ENCODE assay signal across 11 cellular contexts in the genomic region with DNA sequence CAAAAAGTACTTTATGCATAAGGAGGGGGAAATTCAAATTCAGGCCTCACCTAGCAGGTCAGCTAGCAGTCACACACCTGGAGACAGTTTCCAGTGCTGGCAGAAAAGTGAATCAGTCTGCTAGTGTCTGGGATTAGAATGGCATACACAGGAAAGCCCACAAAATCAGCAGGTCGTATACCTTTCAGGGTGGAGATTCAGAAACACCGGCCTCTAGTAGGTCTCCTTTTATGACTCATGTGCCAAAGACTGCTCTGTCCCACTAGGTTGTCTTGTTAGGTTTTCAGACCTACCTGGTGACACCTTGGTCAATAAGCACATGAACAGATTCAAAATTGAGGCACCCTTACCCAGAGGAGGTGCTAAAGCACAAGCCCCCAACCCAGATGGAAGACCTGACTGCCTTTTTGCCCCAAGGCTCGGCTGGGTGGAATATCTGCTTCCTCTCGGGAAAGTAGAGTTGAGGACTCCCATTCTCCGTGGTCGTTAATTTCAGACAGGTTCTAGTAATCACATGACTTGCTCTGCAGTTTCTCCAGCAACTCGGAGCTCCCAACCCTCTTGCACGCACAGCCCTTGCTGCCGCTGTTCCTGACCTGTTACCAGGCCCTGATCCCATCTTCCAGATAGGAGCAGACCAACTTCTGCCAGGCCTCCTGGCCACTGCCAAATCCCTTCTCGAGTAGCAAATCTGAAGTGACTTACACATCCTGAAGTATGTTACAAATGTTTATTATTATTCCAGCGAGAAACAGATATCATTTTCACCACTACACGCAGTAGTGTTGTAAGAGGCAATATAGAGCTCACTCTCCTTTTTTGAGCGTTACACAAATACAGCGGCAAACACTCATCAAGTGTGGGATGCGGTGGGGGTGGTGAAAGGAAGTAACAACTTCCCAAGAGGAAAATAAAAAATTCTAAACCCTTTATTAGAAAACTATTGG. TPM values are rescaled to one million over a fixed set of nuclear protein-coding genes. Genes with fewer than 3 reads are reported as not detected.
DNase-seq lines count a peak whose midpoint lies in the region; ATAC-seq and TF ChIP-seq lines count a peak whose summit lies in the region.
"Had no signal": no experiment of that assay in that cellular context is flagged by ENCODE, and none has a peak within 500 bp of the region (broad histone marks: within the 10 kb centered on the region; RNA-seq: fewer than 3 reads in every experiment).

No MANE protein-coding gene starts in this region.

- H3K4me3 Mint-ChIP-seq in activated CD8-positive, alpha-beta memory T cell treated with anti-CD3 and anti-CD28 coated beads, Interleukin-2, amount 10 ng/mL, durations not matched to agents 7 days and 5 days, result peak overlapping the region; percentile 45

- peak overlapping the region; percentile 42; the same call in 1 of the 2 replicates for H3K27ac ChIP-seq in MM.1S (ENCODE audit: low read length)
- H3K27ac ChIP-seq in esophagus muscularis mucosa (replicated peaks in 1 of 4), result peak overlapping the region in 3 of 4 donors; percentile 14 to 76 (median 68)
- H3K27ac ChIP-seq in spleen, result peak overlapping the region in 6 of 8 donors; percentile 32 to 76 (median 66)
- H3K27ac ChIP-seq in upper lobe of left lung, result peak overlapping the region in 2 of 4 donors; percentile 24 to 35

- no peak for TF ChIP-seq POLR2A in esophagus muscularis mucosa (IDR thresholded peaks at IDR 0.05; ENCODE audit: low read depth)
- TF ChIP-seq POLR2A in spleen (IDR thresholded peaks at IDR 0.05), result no peak
- no peak for TF ChIP-seq POLR2A in upper lobe of left lung (IDR thresholded peaks at IDR 0.05)

- H3K27me3 ChIP-seq in MM.1S (replicated peaks; ENCODE audit: insufficient read depth, low read length) (no peaks in the 10 kb centered on the region), esophagus muscularis mucosa (no peaks in the 10 kb centered on the region), spleen (replicated peaks in 1 of 7) (no peaks in the 10 kb centered on the region), upper lobe of left lung (no peaks in the 10 kb centered on the region)

- DNase-seq in activated CD8-positive, alpha-beta memory T cell treated with anti-CD3 and anti-CD28 coated beads, Interleukin-2, amount 10 ng/mL, durations not matched to agents 7 days and 5 days, result no peak
- DNase-seq in activated CD8-positive, alpha-beta memory T cell treated with anti-CD3 and anti-CD28 coated beads for 24 hours, result no peak
- DNase-seq in MM.1S (no peak), esophagus muscularis mucosa (ENCODE audit: extremely low spot score) (no peak), spleen (no peak), 8988T (no peak), upper lobe of left lung (no peak)
- no peak for DNase-seq in effector CD8-positive, alpha-beta T cell (lab: John Stamatoyannopoulos, UW)
- DNase-seq: foreskin melanocyte, left colon, NCI-H2029 treated with DMSO at 0.1 percent for 48 hours had no signal

- peaks cover 56% of the 10 kb centered on the region for H3K4me1 Mint-ChIP-seq in activated CD8-positive, alpha-beta memory T cell treated with anti-CD3 and anti-CD28 coated beads, Interleukin-2, amount 10 ng/mL, durations not matched to agents 7 days and 5 days

- WGBS in esophagus muscularis mucosa, result 92% methylated on average over 15 of the region's 15 CpGs
- WGBS in spleen, 5 donors, result 71 to 82% (median 80%) methylated on average over 15 of the region's 15 CpGs
- WGBS in upper lobe of left lung, 2 donors, result 80 to 85% methylated on average over 15 of the region's 15 CpGs

- H3F3A ChIP-seq in MM.1S (ENCODE audit: insufficient read depth, low read length), result no peaks in the 10 kb centered on the region

- H3K79me2 ChIP-seq in MM.1S (ENCODE audit: low read length), result no peaks in the 10 kb centered on the region

- no peaks in the 10 kb centered on the region for H3K27me3 Mint-ChIP-seq in activated CD8-positive, alpha-beta memory T cell treated with anti-CD3 and anti-CD28 coated beads, Interleukin-2, amount 10 ng/mL, durations not matched to agents 7 days and 5 days

- no peaks in the 10 kb centered on the region for H4K20me1 ChIP-seq in MM.1S (ENCODE audit: insufficient read depth, low read length)

- TF ChIP-seq CTCF in MM.1S (IDR thresholded peaks at IDR 0.05; ENCODE audit: low read length), result no peak
- no peak for TF ChIP-seq CTCF in esophagus muscularis mucosa (IDR thresholded peaks at IDR 0.05)
- TF ChIP-seq CTCF in spleen (IDR thresholded peaks at IDR 0.05 in 8 of 11, conservative IDR thresholded peaks at IDR 0.05 in 3 of 11), result no peak
- TF ChIP-seq CTCF in upper lobe of left lung (IDR thresholded peaks at IDR 0.05), result no peak

- peak overlapping the region; percentile 94 for H3K27ac Mint-ChIP-seq in activated CD8-positive, alpha-beta memory T cell treated with anti-CD3 and anti-CD28 coated beads, Interleukin-2, amount 10 ng/mL, durations not matched to agents 7 days and 5 days

- H2AFZ ChIP-seq in MM.1S (ENCODE audit: low read length), result no peak overlapping the region

- H3K36me3 ChIP-seq in MM.1S (replicated peaks; ENCODE audit: insufficient read depth, low read length) (no peaks in the 10 kb centered on the region), esophagus muscularis mucosa (no peaks in the 10 kb centered on the region), spleen (no peaks in the 10 kb centered on the region), upper lobe of left lung (peaks cover 0 to 9% (median 0%) of the 10 kb centered on the region in 4 donors)

- intact Hi-C loops in esophagus muscularis mucosa (cut with DNase I) (no loop called here), spleen (cut with DNase I; ENCODE audit: low total_unique reads) (no loop called here)

- CTCF ChIA-PET in activated CD8-positive, alpha-beta memory T cell treated with anti-CD3 and anti-CD28 coated beads, Interleukin-2, amount 10 ng/mL, durations not matched to agents 7 days and 5 days (lab: Charles Lee), result interaction anchor here (1.9 kb wide), 1 partner anchor 143 kb away, joined by 7 read pairs; no protein-coding TSS in a partner anchor

- no peak overlapping the region for H3K9ac ChIP-seq in MM.1S (ENCODE audit: low read length)

- no peaks in the 10 kb centered on the region for H3K9me2 ChIP-seq in MM.1S (replicated peaks; ENCODE audit: insufficient read depth, low read length)

- peak overlapping the region; percentile 37; the same call in 1 of the 2 replicates for H3K4me2 ChIP-seq in MM.1S (ENCODE audit: low read depth, low read length)

- ATAC-seq in activated CD8-positive, alpha-beta memory T cell treated with anti-CD3 and anti-CD28 coated beads, Interleukin-2, amount 10 ng/mL, durations not matched to agents 7 days and 5 days, result no peak
- no peak for ATAC-seq in upper lobe of left lung (ENCODE audit: low FRiP score in 2 of 2)
- ATAC-seq: left colon had no signal

- peaks cover 12% of the 10 kb centered on the region for H3K36me3 Mint-ChIP-seq in activated CD8-positive, alpha-beta memory T cell treated with anti-CD3 and anti-CD28 coated beads, Interleukin-2, amount 10 ng/mL, durations not matched to agents 7 days and 5 days

- H3K9me3 Mint-ChIP-seq in activated CD8-positive, alpha-beta memory T cell treated with anti-CD3 and anti-CD28 coated beads, Interleukin-2, amount 10 ng/mL, durations not matched to agents 7 days and 5 days (ENCODE audit: low read depth), result peaks cover 4% of the 10 kb centered on the region

- H3K4me3 ChIP-seq in MM.1S (ENCODE audit: low read length) (0 out of 2 replicates have a peak overlapping the region, but pooled peaks have one; percentile 15), esophagus muscularis mucosa (no peak overlapping the region), spleen (no peak overlapping the region), upper lobe of left lung (no peak overlapping the region)

- H3K9me3 ChIP-seq in MM.1S (replicated peaks; ENCODE audit: insufficient read depth, low read length) (no peaks in the 10 kb centered on the region), esophagus muscularis mucosa (no peaks in the 10 kb centered on the region), spleen (no peaks in the 10 kb centered on the region), upper lobe of left lung (no peaks in the 10 kb centered on the region)

- 0 out of 2 replicates have a peak, but pooled peaks cover 4% of the 10 kb centered on the region for H3K4me1 ChIP-seq in MM.1S (ENCODE audit: low read length)
- peaks cover 0 to 46% (median 43%) of the 10 kb centered on the region in 4 donors for H3K4me1 ChIP-seq in esophagus muscularis mucosa
- H3K4me1 ChIP-seq in spleen, result peaks cover 11 to 58% (median 43%) of the 10 kb centered on the region in 6 donors
- H3K4me1 ChIP-seq in upper lobe of left lung, result peaks cover 5 to 33% (median 14%) of the 10 kb centered on the region in 4 donors

- TF ChIP-seq EP300 in esophagus muscularis mucosa (IDR thresholded peaks at IDR 0.05) (no peak), upper lobe of left lung (IDR thresholded peaks at IDR 0.05) (no peak)

RNA-seq across cellular contexts. Expression of a gene that starts 46.6 kb away (rescaled TPM):
- total RNA-seq in activated CD8-positive, alpha-beta memory T cell treated with anti-CD3 and anti-CD28 coated beads, Interleukin-2, amount 10 ng/mL, durations not matched to agents 7 days and 5 days, result 1 to 10 TPM; 3.1 to 4.1 TPM
- 10 to 100 TPM in 2 of 4 donors, 1 to 10 TPM in 2; 7.9 to 12.6 (median 10.0) TPM for total RNA-seq in esophagus muscularis mucosa
- 10 to 100 TPM in 4 of 7 donors, 1 to 10 TPM in 3; 6.8 to 16.8 (median 10.3) TPM for total RNA-seq in spleen
- 1 to 10 TPM in 2 of 3 donors, under 1 TPM in 1; 0.80 to 2.3 (median 1.2) TPM for polyA plus RNA-seq in spleen
- total RNA-seq in upper lobe of left lung, result 10 to 100 TPM in 5 of 6 donors, 1 to 10 TPM in 1; 7.0 to 26.3 (median 14.4) TPM
